ENCODE assay signal across 15 cellular contexts in the genomic region with DNA sequence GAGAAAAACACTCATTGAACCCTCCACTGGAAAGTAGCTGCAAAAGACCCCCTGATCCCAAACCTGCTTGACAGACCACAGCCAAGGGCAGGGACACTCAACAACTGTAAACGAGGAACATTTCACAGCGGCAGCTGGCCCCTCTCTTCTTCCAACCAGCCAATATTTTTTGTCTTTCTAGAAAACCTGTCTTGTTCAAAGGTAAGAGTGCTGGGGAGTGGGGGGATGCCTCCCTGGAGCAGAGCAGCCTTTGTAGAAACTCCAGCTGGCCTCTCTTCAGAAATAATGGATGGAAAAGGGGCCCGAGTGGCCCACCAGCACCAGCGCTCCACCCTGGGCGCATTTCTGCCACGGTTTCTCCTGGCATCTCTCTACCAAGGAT.
DNase-seq lines count a peak whose midpoint lies in the region; ATAC-seq and TF ChIP-seq lines count a peak whose summit lies in the region.
"Had no signal": no experiment of that assay in that cellular context is flagged by ENCODE, and none has a peak within 500 bp of the region (broad histone marks: within the 10 kb centered on the region; RNA-seq: fewer than 3 reads in every experiment).

No MANE protein-coding gene starts in this region.

- no peaks in the 10 kb centered on the region for H3K36me3 ChIP-seq in mesendoderm (ENCODE audit: control insufficient read depth, insufficient read depth, low read length)

- peak overlapping the region; percentile 48 for H3K9ac ChIP-seq in mesendoderm (ENCODE audit: low read length)
- H3K9ac ChIP-seq: parathyroid adenoma had no signal

- H3K56ac ChIP-seq in mesendoderm (ENCODE audit: low read length) = peak overlapping the region; percentile 77

- no peaks in the 10 kb centered on the region for H3K79me2 ChIP-seq in mesendoderm (ENCODE audit: control insufficient read depth, insufficient read depth, low read length)
- H3K79me2 ChIP-seq: parathyroid adenoma had no signal

- no peak overlapping the region for H3K4me3 ChIP-seq in mesendoderm (ENCODE audit: low read length)

- H2BK5ac ChIP-seq in mesendoderm (ENCODE audit: low read length) = no peak overlapping the region

- H2AK5ac ChIP-seq in mesendoderm (ENCODE audit: low read length) = no peak overlapping the region

- no peak overlapping the region for H4K8ac ChIP-seq in mesendoderm (ENCODE audit: low read depth, low read length)

- ATAC-seq in activated T-cell treated with anti-CD3 and anti-CD28 coated beads, Interleukin-2, amount 50 U/mL, for 4 hours = no peak
- ATAC-seq in T-helper 17 cell = no peak
- ATAC-seq in GM19023 (IDR thresholded peaks at IDR 0.05; ENCODE audit: unreplicated experiment) = no peak

- H3K4me2 ChIP-seq in mesendoderm (ENCODE audit: low read length) = peak overlapping the region; percentile 52

- H3K23ac ChIP-seq in mesendoderm (ENCODE audit: low read length) = no peak overlapping the region

- no CpG with 5 or more reads among the region's 6 CpGs for WGBS in mesendoderm (ENCODE audit: extremely low coverage, insufficient coverage, low lambda C conversion rate)

- intact Hi-C loops in cardiac septum (cut with DNase I) = no loop called here

- H3K9me3 Mint-ChIP-seq in activated T-cell treated with anti-CD3 and anti-CD28 coated beads, Interleukin-2, amount 50 U/mL, for 4 hours = peaks cover 13% of the 10 kb centered on the region
- peaks cover 15% of the 10 kb centered on the region for H3K9me3 Mint-ChIP-seq in type B pancreatic cell
- H3K9me3 Mint-ChIP-seq: activated CD4-positive, alpha-beta memory T cell treated with anti-CD3 and anti-CD28 coated beads, Interleukin-2, amount 10 ng/mL, durations not matched to agents 7 days and 5 days had no signal

- H3K4ac ChIP-seq in mesendoderm (ENCODE audit: low read depth, low read length) = no peak overlapping the region

- H3K4me1 ChIP-seq in mesendoderm (ENCODE audit: control insufficient read depth, low read depth, low read length) = peaks cover 3% of the 10 kb centered on the region
- H3K4me1 ChIP-seq: parathyroid adenoma had no signal

- H3K27me3 Mint-ChIP-seq in activated T-cell treated with anti-CD3 and anti-CD28 coated beads, Interleukin-2, amount 50 U/mL, for 4 hours (ENCODE audit: low read depth) = peaks cover 51% of the 10 kb centered on the region
- H3K27me3 Mint-ChIP-seq in T-helper 17 cell (peaks cover 74% of the 10 kb centered on the region), type B pancreatic cell (peaks cover 78% of the 10 kb centered on the region)

- peak overlapping the region; percentile 86 for H3K18ac ChIP-seq in mesendoderm (ENCODE audit: low read length)

- H3K4me3 Mint-ChIP-seq in activated T-cell treated with anti-CD3 and anti-CD28 coated beads, Interleukin-2, amount 50 U/mL, for 4 hours = peak overlapping the region; percentile 37
- H3K4me3 Mint-ChIP-seq in T-helper 17 cell (peak overlapping the region; percentile 73), type B pancreatic cell (peak overlapping the region; percentile 61)
- H3K4me3 Mint-ChIP-seq: activated CD4-positive, alpha-beta memory T cell treated with anti-CD3 and anti-CD28 coated beads, Interleukin-2, amount 10 ng/mL, durations not matched to agents 7 days and 5 days; T-helper 1 cell treated with Interleukin-12 subunit alpha and Interleukin-12 subunit beta and Interleukin-4 antibody, amounts not matched to agents 30 μg/mL and 1 μg/mL, for 36 hours had no signal

- no peak overlapping the region for H2BK15ac ChIP-seq in mesendoderm (replicated peaks; ENCODE audit: low read depth)

- H3K27ac Mint-ChIP-seq in T-helper 17 cell (peak overlapping the region; percentile 74), type B pancreatic cell (no peak overlapping the region)
- H3K27ac Mint-ChIP-seq: activated CD4-positive, alpha-beta memory T cell treated with anti-CD3 and anti-CD28 coated beads, Interleukin-2, amount 10 ng/mL, durations not matched to agents 7 days and 5 days; T-helper 1 cell treated with Interleukin-12 subunit alpha and Interleukin-12 subunit beta and Interleukin-4 antibody, amounts not matched to agents 30 μg/mL and 1 μg/mL, for 36 hours had no signal

- TF ChIP-seq CTCF in type B pancreatic cell (conservative IDR thresholded peaks at IDR 0.05) = no peak

- no peak for DNase-seq in activated T-cell treated with anti-CD3 and anti-CD28 coated beads, Interleukin-2, amount 50 U/mL, for 4 hours
- DNase-seq in activated T-cell treated with anti-CD3 and anti-CD28 coated beads for 4 hours (no peak), T-helper 17 cell (no peak), mesendoderm (no peak), type B pancreatic cell (ENCODE audit: extremely low spot score, unreplicated experiment) (no peak), NCI-H69 (lab: John Stamatoyannopoulos, UW) (no peak), cardiac septum (ENCODE audit: low spot score) (no peak)
- DNase-seq: activated CD4-positive, alpha-beta memory T cell treated with anti-CD3 and anti-CD28 coated beads, Interleukin-2, amount 10 ng/mL, durations not matched to agents 7 days and 5 days; activated naive CD4-positive, alpha-beta T cell treated with Interleukin-2 at 50 U/mL for 16 hours; DMS153; IMR-90 had no signal

- peak overlapping the region; percentile 94 for H2BK120ac ChIP-seq in mesendoderm (ENCODE audit: low read depth, low read length)

- H3K9me3 ChIP-seq in T-helper 17 cell (ENCODE audit: control insufficient read depth, low read length, poor library complexity, severe bottlenecking) = peaks cover 5% of the 10 kb centered on the region
- H3K9me3 ChIP-seq: testis had no signal

- H3K27me3 ChIP-seq in mesendoderm (ENCODE audit: insufficient read depth, low read length, poor library complexity) = no peaks in the 10 kb centered on the region
- H3K27me3 ChIP-seq: testis had no signal

- H4K5ac ChIP-seq in mesendoderm (ENCODE audit: low read length) = no peak overlapping the region

- H3K36me3 Mint-ChIP-seq in activated T-cell treated with anti-CD3 and anti-CD28 coated beads, Interleukin-2, amount 50 U/mL, for 4 hours (ENCODE audit: insufficient read depth) = no peaks in the 10 kb centered on the region
- H3K36me3 Mint-ChIP-seq in T-helper 17 cell (ENCODE audit: low read depth) (peaks cover 2% of the 10 kb centered on the region), type B pancreatic cell (no peaks in the 10 kb centered on the region)

- H3K27ac ChIP-seq in mesendoderm (ENCODE audit: low read depth, low read length) = peak overlapping the region; percentile 16
- H3K27ac ChIP-seq: parathyroid adenoma, testis had no signal

- H3K79me1 ChIP-seq in mesendoderm (ENCODE audit: low read length) = no peaks in the 10 kb centered on the region

- H3K4me1 Mint-ChIP-seq in activated T-cell treated with anti-CD3 and anti-CD28 coated beads, Interleukin-2, amount 50 U/mL, for 4 hours (ENCODE audit: low read depth) = peaks cover 9% of the 10 kb centered on the region
- H3K4me1 Mint-ChIP-seq in T-helper 17 cell (peaks cover 12% of the 10 kb centered on the region), type B pancreatic cell (ENCODE audit: unreplicated experiment) (peaks cover 18% of the 10 kb centered on the region)
